9 cellular contexts compared by ENCODE assay signal in genomic region chr14:68975667-68976066, GRCh38. TPM values are rescaled to one million over a fixed set of nuclear protein-coding genes. Genes with fewer than 3 reads are reported as not detected.
DNase-seq lines count a peak whose midpoint lies in the region; ATAC-seq and TF ChIP-seq lines count a peak whose summit lies in the region.
"Had no signal": no experiment of that assay in that cellular context is flagged by ENCODE, and none has a peak within 500 bp of the region (broad histone marks: within the 10 kb centered on the region; RNA-seq: fewer than 3 reads in every experiment).

No MANE protein-coding gene starts in this region.

- 87% methylated on average over 7 of the region's 7 CpGs for WGBS in HUES64
- WGBS in thymus = 95% methylated on average over 7 of the region's 7 CpGs

- H3K4me3 ChIP-seq in HUES64 (ENCODE audit: low read length) = peak overlapping the region; percentile 99; the same call in 1 of the 2 replicates
- H3K4me3 ChIP-seq in astrocyte of the cerebellum (ENCODE audit: low read depth, low read length) = peak overlapping the region; percentile 98
- H3K4me3 ChIP-seq in iPS-20b (ENCODE audit: low read length) = 0 out of 2 replicates have a peak overlapping the region, but pooled peaks have one; percentile 25
- H3K4me3 ChIP-seq in thymus (ENCODE audit: low read length) = no peak overlapping the region

- no peak for ATAC-seq in HG02798 (IDR thresholded peaks at IDR 0.05; ENCODE audit: poor library complexity, unreplicated experiment)

- no peak for TF ChIP-seq CTCF in astrocyte of the cerebellum (IDR thresholded peaks at IDR 0.05; ENCODE audit: low read depth, low read length, missing control alignments)

- H3K4me1 ChIP-seq in HUES64 (ENCODE audit: insufficient read depth, low read length) (peaks cover 36% of the 10 kb centered on the region), iPS-20b (ENCODE audit: insufficient read depth, low read length) (peaks cover 29% of the 10 kb centered on the region), thymus (ENCODE audit: control insufficient read depth, insufficient read depth, low read length) (peaks cover 29% of the 10 kb centered on the region)

- peaks cover 60% of the 10 kb centered on the region for H3K36me3 ChIP-seq in HUES64 (ENCODE audit: insufficient read depth, low read length)
- peaks cover 65% of the 10 kb centered on the region for H3K36me3 ChIP-seq in iPS-20b (ENCODE audit: insufficient read depth, low read depth, low read length)
- H3K36me3 ChIP-seq in thymus (ENCODE audit: control insufficient read depth, insufficient read depth) = peaks cover 11% of the 10 kb centered on the region

- DNase-seq in astrocyte of the cerebellum (ENCODE audit: low read depth) (no peak), GM19240 (ENCODE audit: insufficient read length, low spot score) (no peak)
- no peak for DNase-seq in activated CD4-positive, alpha-beta T cell treated with anti-CD3 and anti-CD28 coated beads for 48 hours
- DNase-seq: activated CD4-positive, alpha-beta T cell treated with anti-CD3 and anti-CD28 coated beads for 4 hours; NCI-H345 had no signal

- H3K9ac ChIP-seq in HUES64 (ENCODE audit: low read depth, low read length) (0 out of 2 replicates have a peak overlapping the region, but pooled peaks have one; percentile 3), iPS-20b (ENCODE audit: low read depth, low read length) (no peak overlapping the region)

- H3K27ac ChIP-seq in HUES64 (ENCODE audit: low read depth, low read length) (no peak overlapping the region), iPS-20b (ENCODE audit: low read length) (no peak overlapping the region), thymus (ENCODE audit: low read depth) (peak overlapping the region; percentile 15)

- H3K9me3 ChIP-seq in HUES64 (ENCODE audit: insufficient read depth, low read depth, low read length) (no peaks in the 10 kb centered on the region), iPS-20b (ENCODE audit: insufficient read depth, low read depth, low read length) (no peaks in the 10 kb centered on the region), thymus (ENCODE audit: control insufficient read depth) (no peaks in the 10 kb centered on the region)

- H3K27me3 ChIP-seq in HUES64 (ENCODE audit: insufficient read depth, low read length) (no peaks in the 10 kb centered on the region), iPS-20b (ENCODE audit: insufficient read depth, low read length) (peaks cover 1% of the 10 kb centered on the region), thymus (ENCODE audit: control insufficient read depth, insufficient read depth) (peaks cover 14% of the 10 kb centered on the region)

- in situ Hi-C loops in astrocyte of the cerebellum (cut with HindIII; ENCODE audit: low sequenced_read_pairs) = no loop called here

RNA-seq across cellular contexts. Expression of gene ACTN1, which starts 3.4 kb away (rescaled TPM):
- 156 TPM for polyA plus RNA-seq in HUES64 (2013, experiment 1 of 2)
- 157 TPM for polyA plus RNA-seq in HUES64 (2013, experiment 2 of 2)
- 59.3 TPM for polyA plus RNA-seq in thymus
